ENCODE assay signal across 31 cellular contexts in genomic region chr6:21816231-21816630, GRCh38.
"Had no signal": no experiment of that assay in that cellular context is flagged by ENCODE, and none has a peak within 500 bp of the region (broad histone marks: within the 10 kb centered on the region; RNA-seq: fewer than 3 reads in every experiment).

No MANE protein-coding gene starts in this region.

- ATAC-seq: activated CD4-positive, alpha-beta T cell treated with anti-CD3 and anti-CD28 coated beads for 36 hours; activated CD4-positive, CD25-positive, alpha-beta regulatory T cell treated with anti-CD3 and anti-CD28 coated beads, Interleukin-2, amount 50 U/mL, for 24 hours; activated CD8-positive, alpha-beta T cell treated with anti-CD3 and anti-CD28 coated beads, Interleukin-2, amount 10 ng/mL, durations not matched to agents 7 days and 5 days; activated naive CD4-positive, alpha-beta T cell treated with anti-CD3 and anti-CD28 coated beads, Interleukin-2, amount 50 U/mL, for 72 hours; WTC11 had no signal

- H3K4me1 ChIP-seq: adrenal gland had no signal

- H3K9me3 ChIP-seq: adrenal gland, MG63, Peyer's patch, SJSA1, SK-N-SH had no signal

- H3K27ac ChIP-seq: adrenal gland, brain microvascular endothelial cell, Peyer's patch, SJSA1 had no signal

- H3K4me1 Mint-ChIP-seq: activated CD4-positive, alpha-beta T cell treated with anti-CD3 and anti-CD28 coated beads for 36 hours; activated CD4-positive, alpha-beta T cell treated with anti-CD3 and anti-CD28 coated beads, Interleukin-2, amount 10 ng/mL, durations not matched to agents 7 days and 5 days had no signal

- H3K36me3 Mint-ChIP-seq: activated naive CD4-positive, alpha-beta T cell treated with anti-CD3 and anti-CD28 coated beads, Interleukin-2, amount 50 U/mL, for 72 hours had no signal

- H3K4me2 ChIP-seq: SK-N-SH had no signal

- H3K36me3 ChIP-seq: adrenal gland, brain microvascular endothelial cell, MG63, Peyer's patch, SJSA1 had no signal

- H3K27me3 Mint-ChIP-seq: activated CD4-positive, alpha-beta T cell treated with anti-CD3 and anti-CD28 coated beads for 36 hours; activated CD4-positive, alpha-beta T cell treated with anti-CD3 and anti-CD28 coated beads, Interleukin-2, amount 10 ng/mL, durations not matched to agents 7 days and 5 days; activated T-cell treated with anti-CD3 and anti-CD28 coated beads, Interleukin-2, amount 50 U/mL, for 24 hours had no signal

- H3K4me3 ChIP-seq: adrenal gland, MG63, Peyer's patch, SJSA1 had no signal

- H3K27me3 ChIP-seq: adrenal gland, brain microvascular endothelial cell, MG63, Peyer's patch, SJSA1 had no signal

- DNase-seq: activated CD4-positive, alpha-beta T cell treated with anti-CD3 and anti-CD28 coated beads for 36 hours; activated CD4-positive, alpha-beta T cell treated with anti-CD3 and anti-CD28 coated beads, Interleukin-2, amount 10 ng/mL, durations not matched to agents 7 days and 5 days; activated CD4-positive, alpha-beta T cell treated with anti-CD3 and anti-CD28 coated beads, Interleukin-2, amount 50 U/mL, for 48 hours; activated CD8-positive, alpha-beta T cell treated with anti-CD3 and anti-CD28 coated beads, Interleukin-2, amount 10 ng/mL, durations not matched to agents 7 days and 5 days; activated gamma-delta T cell treated with Interleukin-2 at 50 U/mL for 16 hours; activated naive CD4-positive, alpha-beta T cell treated with anti-CD3 and anti-CD28 coated beads for 36 hours; activated T-cell treated with anti-CD3 and anti-CD28 coated beads, Interleukin-2, amount 50 U/mL, for 24 hours; adrenal gland; brain microvascular endothelial cell; central memory CD4-positive, alpha-beta T cell; Kasumi-1; MG63; NCI-H1048; NCI-H1105 treated with DMSO at 0.1 percent for 48 hours; NCI-H1436; NCI-H1694; NCI-H1930; NCI-H2081 treated with DMSO at 0.1 percent for 48 hours; NCI-H345; NCI-H524 treated with DMSO at 0.1 percent for 48 hours; Peyer's patch; RPMI8226; SHP77 treated with DMSO at 0.1 percent for 48 hours; SK-N-SH had no signal

- H3K4me3 Mint-ChIP-seq: activated CD4-positive, alpha-beta T cell treated with anti-CD3 and anti-CD28 coated beads for 36 hours; activated CD4-positive, alpha-beta T cell treated with anti-CD3 and anti-CD28 coated beads, Interleukin-2, amount 10 ng/mL, durations not matched to agents 7 days and 5 days; activated CD8-positive, alpha-beta T cell treated with anti-CD3 and anti-CD28 coated beads, Interleukin-2, amount 10 ng/mL, durations not matched to agents 7 days and 5 days; activated naive CD4-positive, alpha-beta T cell treated with anti-CD3 and anti-CD28 coated beads for 36 hours; activated T-cell treated with anti-CD3 and anti-CD28 coated beads, Interleukin-2, amount 50 U/mL, for 24 hours; T-helper 1 cell treated with Interleukin-12 subunit alpha and Interleukin-12 subunit beta and Interleukin-4 antibody, amounts not matched to agents 30 μg/mL and 1 μg/mL, for 36 hours; T-helper 2 cell treated with Interferon-gamma antibody and Interleukin-4, amounts not matched to agents 5 μg/mL and 100 μg/mL, for 36 hours; WTC11 had no signal

- H3K9me3 Mint-ChIP-seq: activated CD4-positive, alpha-beta T cell treated with anti-CD3 and anti-CD28 coated beads, Interleukin-2, amount 10 ng/mL, durations not matched to agents 7 days and 5 days; activated naive CD4-positive, alpha-beta T cell treated with anti-CD3 and anti-CD28 coated beads for 36 hours; activated T-cell treated with anti-CD3 and anti-CD28 coated beads, Interleukin-2, amount 50 U/mL, for 24 hours; activated T-helper 2 cell treated with anti-CD3 and anti-CD28 coated beads, Interferon-gamma antibody, Interleukin-2, Interleukin-4, amounts not matched to agents 10 μg/mL and 5 μg/mL and 100 μg/mL, durations not matched to agents 14 hours and 24 hours and 36 hours; T-helper 1 cell treated with Interleukin-12 subunit alpha and Interleukin-12 subunit beta and Interleukin-4 antibody, amounts not matched to agents 30 μg/mL and 1 μg/mL, for 36 hours; T-helper 2 cell treated with Interferon-gamma antibody and Interleukin-4, amounts not matched to agents 5 μg/mL and 100 μg/mL, for 36 hours; WTC11 had no signal

- H3K9ac ChIP-seq: SK-N-SH had no signal

- H3K27ac Mint-ChIP-seq: activated CD4-positive, alpha-beta T cell treated with anti-CD3 and anti-CD28 coated beads for 36 hours; activated CD4-positive, alpha-beta T cell treated with anti-CD3 and anti-CD28 coated beads, Interleukin-2, amount 10 ng/mL, durations not matched to agents 7 days and 5 days; activated CD8-positive, alpha-beta T cell treated with anti-CD3 and anti-CD28 coated beads, Interleukin-2, amount 10 ng/mL, durations not matched to agents 7 days and 5 days; activated naive CD4-positive, alpha-beta T cell treated with anti-CD3 and anti-CD28 coated beads for 36 hours; activated naive CD4-positive, alpha-beta T cell treated with anti-CD3 and anti-CD28 coated beads, Interleukin-2, amount 50 U/mL, for 72 hours; activated T-cell treated with anti-CD3 and anti-CD28 coated beads, Interleukin-2, amount 50 U/mL, for 24 hours; activated T-helper 2 cell treated with anti-CD3 and anti-CD28 coated beads, Interferon-gamma antibody, Interleukin-2, Interleukin-4, amounts not matched to agents 10 μg/mL and 5 μg/mL and 100 μg/mL, durations not matched to agents 14 hours and 24 hours and 36 hours; T-helper 1 cell treated with Interleukin-12 subunit alpha and Interleukin-12 subunit beta and Interleukin-4 antibody, amounts not matched to agents 30 μg/mL and 1 μg/mL, for 36 hours; T-helper 2 cell treated with Interferon-gamma antibody and Interleukin-4, amounts not matched to agents 5 μg/mL and 100 μg/mL, for 36 hours had no signal
